9 cellular contexts compared by ENCODE assay signal in the genomic region with DNA sequence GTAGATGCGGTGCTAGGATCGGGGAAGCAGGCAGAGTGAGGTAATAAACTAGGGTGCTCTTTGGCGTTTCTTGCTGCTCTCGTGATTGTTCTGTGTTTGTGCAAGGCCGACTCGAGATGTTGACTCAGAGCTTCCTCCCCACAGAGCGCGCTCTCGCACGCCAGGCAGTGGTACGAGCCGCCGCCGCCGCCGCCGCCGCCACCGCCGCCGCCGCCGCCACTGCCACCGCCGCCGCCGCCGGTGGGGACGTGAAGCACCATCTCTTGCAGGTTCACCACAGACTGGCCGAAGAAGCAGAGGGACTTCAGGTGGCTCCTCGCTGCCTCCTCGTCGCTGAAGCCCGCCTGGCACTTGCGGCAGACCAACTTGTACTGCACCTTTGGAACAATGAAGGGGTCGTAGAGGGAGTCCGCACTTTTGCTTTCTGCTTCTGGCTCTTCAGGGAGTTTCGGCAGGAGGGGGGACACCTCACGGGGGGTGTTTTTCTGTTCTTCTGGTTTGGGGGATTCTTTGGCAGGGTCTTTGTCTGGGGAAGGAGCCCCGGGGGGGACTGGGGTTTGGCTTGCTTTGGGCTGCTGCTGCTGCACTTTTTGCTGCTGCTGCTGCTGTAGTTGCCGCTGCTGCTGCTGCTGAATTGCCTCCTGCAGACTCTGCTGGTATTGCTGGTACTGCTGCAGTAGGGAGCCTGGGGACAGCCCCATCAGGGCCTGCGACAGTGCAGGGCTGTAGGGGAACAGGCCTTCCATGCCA.
DNase-seq lines count a peak whose midpoint lies in the region; ATAC-seq and TF ChIP-seq lines count a peak whose summit lies in the region.
"Had no signal": no experiment of that assay in that cellular context is flagged by ENCODE, and none has a peak within 500 bp of the region (broad histone marks: within the 10 kb centered on the region; RNA-seq: fewer than 3 reads in every experiment).

No MANE protein-coding gene starts in this region.

- peaks cover 2 to 99% of the 10 kb centered on the region in 2 donors for H3K36me3 ChIP-seq in neuronal stem cell (replicated peaks in 1 of 2; ENCODE audit: control insufficient read depth in 2 of 2, insufficient read depth in 2 of 2, low read length in 2 of 2)

- H3K18ac ChIP-seq in neuronal stem cell (ENCODE audit: low read length), result peak overlapping the region; percentile 94

- no peak overlapping the region for H2AK5ac ChIP-seq in neuronal stem cell (ENCODE audit: low read depth, low read length)

- no peak overlapping the region for H4K91ac ChIP-seq in neuronal stem cell (ENCODE audit: low read depth, low read length, poor library complexity)

- H3K79me1 ChIP-seq in neuronal stem cell (ENCODE audit: low read depth, low read length), result no peaks in the 10 kb centered on the region

- no peak overlapping the region for H2BK12ac ChIP-seq in neuronal stem cell (ENCODE audit: low read length)

- H4K8ac ChIP-seq in neuronal stem cell (ENCODE audit: low read depth, low read length), result no peak overlapping the region

- peaks cover 45% of the 10 kb centered on the region for H3K4me1 Mint-ChIP-seq in stimulated activated naive CD8-positive, alpha-beta T cell treated with anti-CD3 and anti-CD28 coated beads, Interleukin-15, amount 100 ng/mL, for 72 hours

- H2BK120ac ChIP-seq in neuronal stem cell (ENCODE audit: low read depth, low read length), result peak overlapping the region; percentile 43

- H3K9ac ChIP-seq in neuronal stem cell (ENCODE audit: low read depth, low read length, poor library complexity), result peak overlapping the region; percentile 92
- H3K9ac ChIP-seq: parathyroid adenoma had no signal

- peaks cover 14% of the 10 kb centered on the region for H3K27me3 Mint-ChIP-seq in stimulated activated naive CD8-positive, alpha-beta T cell treated with anti-CD3 and anti-CD28 coated beads, Interleukin-15, amount 100 ng/mL, for 72 hours

- WGBS in neuronal stem cell (ENCODE audit: extremely low coverage in 2 of 2, insufficient read length in 2 of 2, insufficient replicate concordance in 1 of 2), 2 donors, result no CpG with 5 or more reads among the region's 42 CpGs

- H3K4me3 ChIP-seq in GM12864 (ENCODE audit: low read depth, low read length) (peak overlapping the region; percentile 51), fibroblast of the aortic adventitia (ENCODE audit: low read depth, low read length) (peak overlapping the region; percentile 51), neuronal stem cell (ENCODE audit: low read length in 2 of 2) (peak overlapping the region in 1 of 2 donors; percentile 79)

- H3K27ac Mint-ChIP-seq in stimulated activated naive CD8-positive, alpha-beta T cell treated with anti-CD3 and anti-CD28 coated beads, Interleukin-15, amount 100 ng/mL, for 72 hours, result peak overlapping the region; percentile 91 to 92

- H3K9me3 ChIP-seq in neuronal stem cell (replicated peaks in 1 of 2; ENCODE audit: control insufficient read depth in 2 of 2, insufficient read depth in 1 of 2, low read depth in 1 of 2, low read length in 2 of 2), result peaks cover 0 to 11% of the 10 kb centered on the region in 2 donors

- no peaks in the 10 kb centered on the region for H3K27me3 ChIP-seq in neuronal stem cell (ENCODE audit: control insufficient read depth in 3 of 3, insufficient read depth in 3 of 3, low read depth in 1 of 3, low read length in 3 of 3)

- peak overlapping the region; percentile 8 for H3K23ac ChIP-seq in neuronal stem cell (ENCODE audit: low read depth, low read length, poor library complexity)

- no peak overlapping the region for H3K27ac ChIP-seq in neuronal stem cell (replicated peaks; ENCODE audit: low read length)
- H3K27ac ChIP-seq: parathyroid adenoma had no signal

- peaks cover 5 to 14% of the 10 kb centered on the region in 2 donors for H3K4me1 ChIP-seq in neuronal stem cell (ENCODE audit: control insufficient read depth in 2 of 2, insufficient read depth in 1 of 2, low read depth in 1 of 2, low read length in 2 of 2)

- DNase-seq in GM12864 (ENCODE audit: low read depth), result peak; percentile 37
- DNase-seq in NCI-H2227 (lab: John Stamatoyannopoulos, UW; ENCODE audit: unreplicated experiment), result peak; percentile 57
- DNase-seq in activated T-helper 1 cell treated with Interleukin-2 at 50 U/mL for 16 hours (ENCODE audit: low read depth), result peak; percentile 39
- DNase-seq in fibroblast of the aortic adventitia (ENCODE audit: low read depth), result peak; percentile 53
- peak; percentile 36 for DNase-seq in neuronal stem cell (ENCODE audit: low spot score)
- DNase-seq in stimulated activated naive CD8-positive, alpha-beta T cell treated with anti-CD3 and anti-CD28 coated beads, Interleukin-15, amount 100 ng/mL, for 72 hours, result peak; percentile 75 to 77
- no peak for DNase-seq in SK-N-DZ (ENCODE audit: low spot score)

- H2BK15ac ChIP-seq in neuronal stem cell (ENCODE audit: low read length), result no peak overlapping the region

- H2AFZ ChIP-seq in neuronal stem cell (ENCODE audit: low read length), result no peak overlapping the region
- H2AFZ ChIP-seq: parathyroid adenoma had no signal

- peak overlapping the region; percentile 80 to 83 for H3K4me3 Mint-ChIP-seq in stimulated activated naive CD8-positive, alpha-beta T cell treated with anti-CD3 and anti-CD28 coated beads, Interleukin-15, amount 100 ng/mL, for 72 hours

- H3K4ac ChIP-seq in neuronal stem cell (ENCODE audit: low read length), result peak overlapping the region; percentile 47

- no peak overlapping the region for H3K14ac ChIP-seq in neuronal stem cell (ENCODE audit: low read length)

- H3K9me3 Mint-ChIP-seq in stimulated activated naive CD8-positive, alpha-beta T cell treated with anti-CD3 and anti-CD28 coated beads, Interleukin-15, amount 100 ng/mL, for 72 hours, result no peaks in the 10 kb centered on the region

- no peak for TF ChIP-seq CTCF in GM12864 (IDR thresholded peaks at IDR 0.05; ENCODE audit: low read depth, low read length, missing control alignments)
- no peak for TF ChIP-seq CTCF in fibroblast of the aortic adventitia (IDR thresholded peaks at IDR 0.05; ENCODE audit: insufficient read depth, low read length)

- H3K4me2 ChIP-seq in neuronal stem cell (ENCODE audit: insufficient read depth, low read length, poor library complexity, severe bottlenecking), result peak overlapping the region; percentile 73

- ATAC-seq in HG02678 (IDR thresholded peaks at IDR 0.05; ENCODE audit: unreplicated experiment), result peak; percentile 90
- ATAC-seq in stimulated activated naive CD8-positive, alpha-beta T cell treated with anti-CD3 and anti-CD28 coated beads, Interleukin-15, amount 100 ng/mL, for 72 hours, result peak; percentile 95

- H2BK5ac ChIP-seq in neuronal stem cell (ENCODE audit: low read length), result no peak overlapping the region
